Comparison of ENCODE assay signal across 9 cellular contexts in genomic region chr4:2792396-2792710, GRCh38. TPM values are rescaled to one million over a fixed set of nuclear protein-coding genes. Genes with fewer than 3 reads are reported as not detected.
DNase-seq lines count a peak whose midpoint lies in the region; ATAC-seq, FAIRE-seq and TF ChIP-seq lines count a peak whose summit lies in the region.
"Had no signal": no experiment of that assay in that cellular context is flagged by ENCODE, and none has a peak within 500 bp of the region (broad histone marks: within the 10 kb centered on the region; RNA-seq: fewer than 3 reads in every experiment).

No MANE protein-coding gene starts in this region.

- no peaks in the 10 kb centered on the region for H3K36me3 Mint-ChIP-seq in CD4-positive, CD25-positive, alpha-beta regulatory T cell
- no peaks in the 10 kb centered on the region for H3K36me3 Mint-ChIP-seq in H9 (ENCODE audit: insufficient read depth in 1 of 3, low read depth in 3 of 3)

- H2AFZ ChIP-seq in H9 (ENCODE audit: low read length): no peak overlapping the region
- H2AFZ ChIP-seq in H1 (ENCODE audit: low read length): no peak overlapping the region

- no peak overlapping the region for H3K4me3 ChIP-seq in CD4-positive, CD25-positive, alpha-beta regulatory T cell (ENCODE audit: low read depth, low read length)
- peak overlapping the region in 1 of 4 experiments; percentile 65; a peak in 2 of 8 replicates for H3K4me3 ChIP-seq in H1 (ENCODE audit: extremely low read depth in 1 of 4, insufficient read depth in 2 of 4, low read depth in 3 of 4, low read length in 4 of 4)
- H3K4me3 ChIP-seq in ovary: no peak overlapping the region

- H4K5ac ChIP-seq in H9 (ENCODE audit: insufficient read length, low read depth, low read length): no peak overlapping the region
- H4K5ac ChIP-seq in H1 (ENCODE audit: insufficient read length, low read depth, low read length): no peak overlapping the region

- no peak overlapping the region for H3T11ph ChIP-seq in H9 (ENCODE audit: low read length)

- H3K4me2 ChIP-seq in H9 (ENCODE audit: insufficient read depth, insufficient read length, low read length) (no peak overlapping the region), H1 (ENCODE audit: insufficient read depth in 1 of 2, low read depth in 2 of 2, low read length in 2 of 2) (peak overlapping the region; percentile 39 to 48; a peak in 3 of 4 replicates)

- H4K8ac ChIP-seq in H9 (replicated peaks; ENCODE audit: insufficient read length, low read depth, low read length) (no peak overlapping the region), H1 (ENCODE audit: extremely low read depth, insufficient read depth, low read length) (peak overlapping the region; percentile 53; the same call in 1 of the 2 replicates)

- no peak for ATAC-seq in CD4-positive, CD25-positive, alpha-beta regulatory T cell (ENCODE audit: low read depth in 2 of 2)
- ATAC-seq in GM19035 (IDR thresholded peaks at IDR 0.05; ENCODE audit: unreplicated experiment) (no peak), GM18517 (IDR thresholded peaks at IDR 0.05; ENCODE audit: unreplicated experiment) (no peak)

- H3K4me3 Mint-ChIP-seq in CD4-positive, CD25-positive, alpha-beta regulatory T cell: peak overlapping the region; percentile 47 to 74 (median 68)
- H3K4me3 Mint-ChIP-seq in H9: peak overlapping the region in 1 of 2 experiments; percentile 72; a peak in 3 of 5 replicates
- H3K4me3 Mint-ChIP-seq: stimulated activated naive CD8-positive, alpha-beta T cell treated with anti-CD3 and anti-CD28 coated beads, Interleukin-15, Interleukin-2, amounts not matched to agents 100 ng/mL and 50 ng/mL, for 24 hours had no signal

- peak overlapping the region in 2 of 3 donors; percentile 29 to 73 for H3K27ac Mint-ChIP-seq in CD4-positive, CD25-positive, alpha-beta regulatory T cell
- H3K27ac Mint-ChIP-seq in H9: no peak overlapping the region
- H3K27ac Mint-ChIP-seq: stimulated activated naive CD8-positive, alpha-beta T cell treated with anti-CD3 and anti-CD28 coated beads, Interleukin-15, Interleukin-2, amounts not matched to agents 100 ng/mL and 50 ng/mL, for 24 hours had no signal

- H3K9me3 ChIP-seq in CD4-positive, CD25-positive, alpha-beta regulatory T cell (ENCODE audit: control insufficient read depth in 2 of 2, low read length in 2 of 2): no peaks in the 10 kb centered on the region
- H3K9me3 ChIP-seq in H9 (ENCODE audit: control insufficient read depth, low read depth, low read length) (no peaks in the 10 kb centered on the region), H1 (ENCODE audit: insufficient read depth in 2 of 2, low read depth in 1 of 2, low read length in 1 of 2) (no peaks in the 10 kb centered on the region; a peak in 1 of 4 replicates), ovary (no peaks in the 10 kb centered on the region)

- H2BK120ac ChIP-seq in H9 (ENCODE audit: low read depth, low read length, poor library complexity, severe bottlenecking): no peak overlapping the region
- no peak overlapping the region for H2BK120ac ChIP-seq in H1 (replicated peaks; ENCODE audit: low read depth, low read length)

- no peak overlapping the region for H2BK20ac ChIP-seq in H9 (ENCODE audit: low read depth, low read length, poor library complexity, severe bottlenecking)
- H2BK20ac ChIP-seq in H1 (ENCODE audit: low read length): peak overlapping the region; percentile 61; the same call in 1 of the 2 replicates

- H3K14ac ChIP-seq in H9 (ENCODE audit: insufficient read depth, low read length): no peak overlapping the region
- no peak overlapping the region for H3K14ac ChIP-seq in H1 (ENCODE audit: insufficient read length)

- no peak overlapping the region for H3K56ac ChIP-seq in H9 (ENCODE audit: insufficient read length, low read depth, low read length)
- H3K56ac ChIP-seq in H1 (replicated peaks; ENCODE audit: insufficient read length, low read depth, low read length): no peak overlapping the region

- H3K79me1 ChIP-seq in H9 (ENCODE audit: insufficient read depth, low read depth, low read length, poor library complexity, severe bottlenecking) (no peaks in the 10 kb centered on the region), H1 (ENCODE audit: low read depth, low read length) (0 out of 2 replicates have a peak, but pooled peaks cover 2% of the 10 kb centered on the region)

- CTCF ChIA-PET in H1 (lab: Charles Lee; ENCODE audit: partially characterized antibody): interaction anchor here (1.5 kb wide), 1 partner anchor 19 kb away, joined by 3 read pairs; no protein-coding TSS in a partner anchor

- no peak overlapping the region for H3K4ac ChIP-seq in H9 (ENCODE audit: low read depth, low read length)
- peak overlapping the region; percentile 14 for H3K4ac ChIP-seq in H1 (replicated peaks; ENCODE audit: insufficient read length, low read depth, low read length)

- TF ChIP-seq CTCF in H9 (conservative IDR thresholded peaks at IDR 0.05) (no peak), H1 (IDR thresholded peaks at IDR 0.05; ENCODE audit: control extremely low read depth in 1 of 3, insufficient read depth in 1 of 3, low read depth in 1 of 3, low read length in 3 of 3) (no peak), ovary (IDR thresholded peaks at IDR 0.05) (no peak)

- TF ChIP-seq EP300 in H1 (IDR thresholded peaks at IDR 0.05; ENCODE audit: borderline replicate concordance in 1 of 2, low read depth in 2 of 2, low read length in 2 of 2): no peak
- no peak for TF ChIP-seq EP300 in ovary (IDR thresholded peaks at IDR 0.05)

- POLR2A ChIA-PET in H1 (lab: Charles Lee; ENCODE audit: partially characterized antibody): interaction anchor here (0.8 to 1.6 kb wide), 9 partner anchors 9 to 152 kb away, joined by 3 to 7 read pairs (median 4); no protein-coding TSS in a partner anchor

- no peak for FAIRE-seq in H1 (lab: Jason Lieb, UNC)

- H3K4me1 ChIP-seq in CD4-positive, CD25-positive, alpha-beta regulatory T cell (ENCODE audit: control insufficient read depth, insufficient read depth, low read length, poor library complexity, severe bottlenecking): peaks cover 41% of the 10 kb centered on the region
- H3K4me1 ChIP-seq in H9 (ENCODE audit: insufficient read depth, low read length): no peaks in the 10 kb centered on the region
- H3K4me1 ChIP-seq in H1 (replicated peaks in 1 of 4; ENCODE audit: control insufficient read depth in 3 of 4, insufficient read depth in 4 of 4, low read length in 3 of 4): peaks cover 0 to 24% (median 13%) of the 10 kb centered on the region in 4 experiments; a peak in 6 of 7 replicates
- H3K4me1 ChIP-seq in ovary (ENCODE audit: insufficient read depth): peaks cover 11% of the 10 kb centered on the region

- H2BK15ac ChIP-seq in H9 (ENCODE audit: low read depth, low read length) (no peak overlapping the region), H1 (ENCODE audit: low read length) (no peak overlapping the region)

- no peak for DNase-seq in CD4-positive, CD25-positive, alpha-beta regulatory T cell
- DNase-seq in H9 (no peak), H1 (ENCODE audit: low read depth in 1 of 2, low spot score in 2 of 2) (no peak), ovary (no peak)
- no peak for DNase-seq in stimulated activated CD4-positive, alpha-beta T cell treated with anti-CD3 and anti-CD28 coated beads, Interleukin-2, amount 100 ng/mL, for 24 hours
- DNase-seq: DND-41 had no signal

- no peak overlapping the region for H3K9ac ChIP-seq in H9 (ENCODE audit: extremely low read depth, insufficient read length, low read length)
- no peak overlapping the region for H3K9ac ChIP-seq in H1 (replicated peaks in 1 of 4; ENCODE audit: extremely low read depth in 1 of 4, low read depth in 3 of 4, low read length in 3 of 4)

- H2AK5ac ChIP-seq in H9 (ENCODE audit: insufficient read length, low read length) (no peak overlapping the region), H1 (ENCODE audit: low read depth, low read length) (no peak overlapping the region)

- intact Hi-C loops in ovary (cut with DNase I): no loop called here

- H3K18ac ChIP-seq in H9 (ENCODE audit: insufficient read length, low read depth, low read length): peak overlapping the region; percentile 22
- no peak overlapping the region for H3K18ac ChIP-seq in H1 (ENCODE audit: extremely low read depth, low read length)

- no peaks in the 10 kb centered on the region for H3K27me3 ChIP-seq in CD4-positive, CD25-positive, alpha-beta regulatory T cell (ENCODE audit: control insufficient read depth, insufficient read depth, low read length)
- H3K27me3 ChIP-seq in H9 (ENCODE audit: insufficient read depth, low read length) (no peaks in the 10 kb centered on the region), H1 (replicated peaks in 1 of 4; ENCODE audit: control insufficient read depth in 3 of 4, extremely low read depth in 1 of 4, insufficient read depth in 3 of 4, low read length in 3 of 4) (peaks cover 0 to 19% (median 12%) of the 10 kb centered on the region in 4 experiments; a peak in 5 of 7 replicates), ovary (no peaks in the 10 kb centered on the region)

- H3K27me3 Mint-ChIP-seq in CD4-positive, CD25-positive, alpha-beta regulatory T cell: no peaks in the 10 kb centered on the region
- H3K27me3 Mint-ChIP-seq in H9 (ENCODE audit: low read depth): peaks cover 24% of the 10 kb centered on the region
- H3K27me3 Mint-ChIP-seq: stimulated activated naive CD8-positive, alpha-beta T cell treated with anti-CD3 and anti-CD28 coated beads, Interleukin-15, Interleukin-2, amounts not matched to agents 100 ng/mL and 50 ng/mL, for 24 hours had no signal

- H3K36me3 ChIP-seq in CD4-positive, CD25-positive, alpha-beta regulatory T cell (ENCODE audit: control insufficient read depth, insufficient read depth, low read length): no peaks in the 10 kb centered on the region
- no peaks in the 10 kb centered on the region for H3K36me3 ChIP-seq in H1 (ENCODE audit: control insufficient read depth in 2 of 4, insufficient read depth in 4 of 4, low read length in 3 of 4)
- H3K36me3 ChIP-seq in ovary: no peaks in the 10 kb centered on the region

- peaks cover 0 to 69% (median 21%) of the 10 kb centered on the region in 4 donors for H3K4me1 Mint-ChIP-seq in CD4-positive, CD25-positive, alpha-beta regulatory T cell
- H3K4me1 Mint-ChIP-seq in H9: peaks cover 14 to 27% of the 10 kb centered on the region in 2 experiments

- H3K27ac ChIP-seq in CD4-positive, CD25-positive, alpha-beta regulatory T cell (ENCODE audit: insufficient read depth, low read length, poor library complexity, severe bottlenecking): peak overlapping the region; percentile 14
- H3K27ac ChIP-seq in H9 (ENCODE audit: insufficient read length, low read depth, low read length) (no peak overlapping the region), H1 (ENCODE audit: low read depth, low read length) (no peak overlapping the region), ovary (peak overlapping the region; percentile 48)

- H2BK5ac ChIP-seq in H9 (ENCODE audit: insufficient read length, low read length) (no peak overlapping the region), H1 (ENCODE audit: low read depth, low read length) (no peak overlapping the region; the same call in 1 of the 2 replicates)

- no peak for TF ChIP-seq RAD21 in H1 (IDR thresholded peaks at IDR 0.05 in 1 of 2, conservative IDR thresholded peaks at IDR 0.05 in 1 of 2; ENCODE audit: low read depth in 2 of 2, low read length in 2 of 2)

- TF ChIP-seq POLR2A in H1 (IDR thresholded peaks at IDR 0.05; ENCODE audit: control extremely low read depth in 1 of 2, low read depth in 2 of 2, low read length in 2 of 2) (no peak), ovary (IDR thresholded peaks at IDR 0.05) (no peak)

- H3K79me2 ChIP-seq in H9 (ENCODE audit: insufficient read depth, low read length) (no peaks in the 10 kb centered on the region), H1 (ENCODE audit: control insufficient read depth in 1 of 2, insufficient read depth in 2 of 2, low read length in 2 of 2) (no peaks in the 10 kb centered on the region)

- H4K20me1 ChIP-seq in H9 (ENCODE audit: control insufficient read depth, insufficient read depth, insufficient read length): peaks cover 3% of the 10 kb centered on the region
- H4K20me1 ChIP-seq in H1 (replicated peaks in 1 of 2; ENCODE audit: control insufficient read depth in 1 of 2, insufficient read depth in 2 of 2, low read length in 2 of 2): peaks cover 2 to 4% of the 10 kb centered on the region in 2 experiments

- peaks cover 0 to 3% (median 0%) of the 10 kb centered on the region in 7 donors for H3K9me3 Mint-ChIP-seq in CD4-positive, CD25-positive, alpha-beta regulatory T cell
- H3K9me3 Mint-ChIP-seq in H9: no peaks in the 10 kb centered on the region
- H3K9me3 Mint-ChIP-seq: stimulated activated naive CD8-positive, alpha-beta T cell treated with anti-CD3 and anti-CD28 coated beads, Interleukin-15, Interleukin-2, amounts not matched to agents 100 ng/mL and 50 ng/mL, for 24 hours had no signal

- WGBS in H9 (ENCODE audit: extremely low coverage, insufficient read length, low lambda C conversion rate): no CpG with 5 or more reads among the region's 8 CpGs
- WGBS in H1 (ENCODE audit: extremely low coverage in 1 of 2, insufficient coverage in 1 of 2, insufficient read length in 1 of 2, insufficient replicate concordance in 2 of 2, low coverage in 1 of 2, low lambda C conversion rate in 2 of 2, missing lambda C conversion rate in 1 of 2), 2 experiments: 83% methylated on average over 5 of the region's 8 CpGs; no CpG with 5 or more reads in 1 of the 2 experiments
- 75 to 86% (median 81%) methylated on average over 8 of the region's 8 CpGs for WGBS in ovary, 3 donors

- H2BK12ac ChIP-seq in H9 (ENCODE audit: insufficient read length, low read depth, low read length) (no peak overlapping the region), H1 (ENCODE audit: low read depth, low read length) (peak overlapping the region; percentile 94; the same call in 1 of the 2 replicates)

- H3K23ac ChIP-seq in H9 (ENCODE audit: insufficient read length, low read depth, low read length) (no peak overlapping the region), H1 (ENCODE audit: insufficient read length) (no peak overlapping the region)

- H3K23me2 ChIP-seq in H9 (ENCODE audit: insufficient read length, low read depth, low read length, poor library complexity, severe bottlenecking) (no peaks in the 10 kb centered on the region), H1 (ENCODE audit: low read depth, low read length) (no peaks in the 10 kb centered on the region; the same call in 1 of the 2 replicates)

- H4K91ac ChIP-seq in H9 (ENCODE audit: insufficient read length, low read depth, low read length): no peak overlapping the region
- H4K91ac ChIP-seq in H1 (replicated peaks; ENCODE audit: insufficient read length, low read length): peak overlapping the region; percentile 25

RNA-seq across cellular contexts. Expression of gene SH3BP2, which starts 0.5 kb away (rescaled TPM):
- 61.7 TPM for total RNA-seq in CD4-positive, CD25-positive, alpha-beta regulatory T cell
- 1 to 10 TPM; 7.6 to 8.6 (median 8.4) TPM for polyA plus RNA-seq in CD4-positive, CD25-positive, alpha-beta regulatory T cell
- total RNA-seq in H9 (2021) (34.1 and 37.6 TPM in 2 replicates), ovary (10 to 100 TPM; 13.6 to 46.9 (median 29.3) TPM)
- 31.4 and 32.4 TPM in 2 replicates for total RNA-seq in H1 (2021; fragmentation: NEBNext Ultra II Directional; extraction: Animal tissue kit (Norgen Biotek cat#: 25700))
- polyA plus RNA-seq in H1 (2011; rRNA removed) (27.4 and 45.8 TPM in 2 replicates), ovary (10 to 100 TPM in 1 of 2 donors, 1 to 10 TPM in 1; 5.3 to 18.3 TPM)
- polyA plus RNA-seq in H1 (2011; cell fraction: cytosol; rRNA removed): 29.6 TPM
- polyA plus RNA-seq in H1 (2011; cell fraction: nucleus; rRNA removed): 119 TPM
- 18.2 to 28.4 TPM (median 24.8 TPM) in 4 replicates for polyA plus RNA-seq in H1 (2012, experiment 1 of 2)
- 13.6 TPM for polyA plus RNA-seq in H1 (2012, experiment 2 of 2)
- polyA plus RNA-seq in H1 (2013, experiment 1 of 2): 19.6 TPM
- 18.1 TPM for polyA plus RNA-seq in H1 (2013, experiment 2 of 2)
- polyA minus RNA-seq in H1 (2011; rRNA and poly(A)+ RNA removed): 52.4 and 64.8 TPM in 2 replicates
- 25.8 TPM for polyA minus RNA-seq in H1 (2011; cell fraction: cytosol; rRNA and poly(A)+ RNA removed)
- 51.1 TPM for polyA minus RNA-seq in H1 (2011; cell fraction: nucleus; rRNA and poly(A)+ RNA removed)

RNA-seq across cellular contexts. Expression of gene TNIP2, which starts 36.2 kb away (rescaled TPM):
- total RNA-seq in CD4-positive, CD25-positive, alpha-beta regulatory T cell: 87.7 TPM
- 10 to 100 TPM; 43.9 to 53.3 (median 50.9) TPM for polyA plus RNA-seq in CD4-positive, CD25-positive, alpha-beta regulatory T cell
- 42.2 and 44.7 TPM in 2 replicates for total RNA-seq in H9 (2021)
- 36.2 and 37.7 TPM in 2 replicates for total RNA-seq in H1 (2021; fragmentation: NEBNext Ultra II Directional; extraction: Animal tissue kit (Norgen Biotek cat#: 25700))
- 23.7 and 35.7 TPM in 2 replicates for polyA plus RNA-seq in H1 (2011; rRNA removed)
- 41.8 TPM for polyA plus RNA-seq in H1 (2011; cell fraction: cytosol; rRNA removed)
- polyA plus RNA-seq in H1 (2011; cell fraction: nucleus; rRNA removed): 54.1 TPM
- 26.4 to 39.9 TPM (median 39.1 TPM) in 4 replicates for polyA plus RNA-seq in H1 (2012, experiment 1 of 2)
- 29.2 TPM for polyA plus RNA-seq in H1 (2012, experiment 2 of 2)
- 21.6 TPM for polyA plus RNA-seq in H1 (2013, experiment 1 of 2)
- polyA plus RNA-seq in H1 (2013, experiment 2 of 2): 23.2 TPM
- 7.9 and 15.5 TPM in 2 replicates for polyA minus RNA-seq in H1 (2011; rRNA and poly(A)+ RNA removed)
- 13.5 TPM for polyA minus RNA-seq in H1 (2011; cell fraction: cytosol; rRNA and poly(A)+ RNA removed)
- 19.3 TPM for polyA minus RNA-seq in H1 (2011; cell fraction: nucleus; rRNA and poly(A)+ RNA removed)
- 10 to 100 TPM; 27.2 to 43.2 (median 36.9) TPM for total RNA-seq in ovary
- 10 to 100 TPM in 1 of 2 donors, 1 to 10 TPM in 1; 6.4 to 28.4 TPM for polyA plus RNA-seq in ovary

RNA-seq across cellular contexts. Expression of gene ADD1, which starts 51.3 kb away (rescaled TPM):
- total RNA-seq in CD4-positive, CD25-positive, alpha-beta regulatory T cell: 242 TPM
- 100 to 1,000 TPM; 142 to 151 (median 145) TPM for polyA plus RNA-seq in CD4-positive, CD25-positive, alpha-beta regulatory T cell
- total RNA-seq in H9 (2021) (163 and 166 TPM in 2 replicates), ovary (100 to 1,000 TPM; 166 to 447 (median 389) TPM)
- 132 and 143 TPM in 2 replicates for total RNA-seq in H1 (2021; fragmentation: NEBNext Ultra II Directional; extraction: Animal tissue kit (Norgen Biotek cat#: 25700))
- polyA plus RNA-seq in H1 (2011; rRNA removed) (113 and 219 TPM in 2 replicates), ovary (100 to 1,000 TPM; 203 to 365 TPM)
- polyA plus RNA-seq in H1 (2011; cell fraction: cytosol; rRNA removed): 94.0 TPM
- polyA plus RNA-seq in H1 (2011; cell fraction: nucleus; rRNA removed): 253 TPM
- polyA plus RNA-seq in H1 (2012, experiment 1 of 2): 98.4 to 131 TPM (median 126 TPM) in 4 replicates
- polyA plus RNA-seq in H1 (2012, experiment 2 of 2): 79.3 TPM
- 150 TPM for polyA plus RNA-seq in H1 (2013, experiment 1 of 2)
- polyA plus RNA-seq in H1 (2013, experiment 2 of 2): 143 TPM
- polyA minus RNA-seq in H1 (2011; rRNA and poly(A)+ RNA removed): 76.5 and 77.9 TPM in 2 replicates
- 51.5 TPM for polyA minus RNA-seq in H1 (2011; cell fraction: cytosol; rRNA and poly(A)+ RNA removed)
- 72.5 TPM for polyA minus RNA-seq in H1 (2011; cell fraction: nucleus; rRNA and poly(A)+ RNA removed)

Comparison
In these comparisons a context has a peak if more than half of its experiments do, and no peak if none do; other contexts are left out.
1. H3K27ac ChIP-seq: peak in CD4-positive, CD25-positive, alpha-beta regulatory T cell (single experiment) and ovary (2 of 2); none in H9 (single experiment) and H1 (single experiment).
2. H3K27ac Mint-ChIP-seq: peak in CD4-positive, CD25-positive, alpha-beta regulatory T cell (2 of 3); none in H9 (0 of 3).